1 cellular context compared by ENCODE assay signal in the genomic region with DNA sequence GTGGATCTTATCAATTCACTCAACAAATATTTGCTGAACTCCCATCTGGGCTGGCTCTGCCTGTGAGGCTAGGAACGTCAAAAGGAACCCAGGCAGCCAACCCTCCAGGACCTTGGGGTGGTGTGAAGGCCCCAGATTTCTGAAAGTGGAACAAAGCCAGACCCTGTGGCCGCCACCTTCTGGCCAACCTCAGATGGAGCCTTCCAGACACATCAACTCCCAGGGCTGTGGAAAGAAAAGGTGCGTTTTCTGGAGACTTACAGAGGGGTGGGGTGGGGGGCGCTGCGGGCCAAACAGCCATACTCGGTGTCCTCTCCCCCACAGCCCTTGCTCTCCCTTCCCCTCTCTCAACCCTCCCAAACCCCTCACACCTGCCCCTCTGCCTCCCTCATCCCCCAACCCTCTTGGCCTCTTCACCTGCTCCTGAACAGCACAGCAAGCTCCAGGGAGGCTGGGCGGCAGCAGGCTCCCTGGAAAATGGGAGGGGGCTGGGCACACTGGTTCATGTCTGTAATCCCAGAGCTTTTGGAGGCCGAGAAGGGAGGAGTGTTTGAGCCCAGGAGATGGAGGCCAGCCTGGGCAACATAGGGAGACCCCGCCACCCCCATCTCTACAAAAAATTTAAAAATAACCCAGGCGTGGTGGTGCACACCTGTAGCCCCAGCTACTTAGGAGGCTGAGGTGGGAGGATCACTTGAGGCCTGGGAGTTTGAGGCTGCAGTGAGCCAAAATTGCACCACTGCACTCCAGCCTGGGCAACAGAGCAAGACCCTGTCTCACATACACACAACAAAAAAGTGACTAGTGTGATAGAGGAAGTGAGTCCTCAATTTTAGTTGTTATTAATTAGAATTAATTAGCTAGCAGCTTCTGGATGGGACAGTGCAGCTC.
TF ChIP-seq lines count a peak whose summit lies in the region.

No MANE protein-coding gene starts in this region.

TF ChIP-seq in H1, 55 proteins besides CTCF, POLR2A, EP300 and RAD21:
- TF ChIP-seq, protein P1, sequence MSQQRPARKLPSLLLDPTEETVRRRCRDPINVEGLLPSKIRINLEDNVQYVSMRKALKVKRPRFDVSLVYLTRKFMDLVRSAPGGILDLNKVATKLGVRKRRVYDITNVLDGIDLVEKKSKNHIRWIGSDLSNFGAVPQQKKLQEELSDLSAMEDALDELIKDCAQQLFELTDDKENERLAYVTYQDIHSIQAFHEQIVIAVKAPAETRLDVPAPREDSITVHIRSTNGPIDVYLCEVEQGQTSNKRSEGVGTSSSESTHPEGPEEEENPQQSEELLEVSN (IDR thresholded peaks at IDR 0.05) = no peak
- TF ChIP-seq SIX5 (IDR thresholded peaks at IDR 0.05; ENCODE audit: low read depth, low read length) (no peak), RXRA (IDR thresholded peaks at IDR 0.05; ENCODE audit: insufficient read depth, low read depth, low read length) (no peak), TAF1 (IDR thresholded peaks at IDR 0.05; ENCODE audit: low read depth, low read length) (no peak), KDM1A (IDR thresholded peaks at IDR 0.05; ENCODE audit: borderline replicate concordance, low read length) (no peak), NRF1 (IDR thresholded peaks at IDR 0.05; ENCODE audit: low read depth, low read length) (no peak), MAFK (IDR thresholded peaks at IDR 0.05; ENCODE audit: low read depth, low read length) (no peak), SAP30 (IDR thresholded peaks at IDR 0.05; ENCODE audit: insufficient read depth, insufficient replicate concordance, low read length) (no peak), TBP (IDR thresholded peaks at IDR 0.05; ENCODE audit: low read depth, low read length) (no peak)
